Comparison of ENCODE assay signal across 1 cellular context in genomic region chr2:169735623-169736022, GRCh38.
TF ChIP-seq lines count a peak whose summit lies in the region.

No MANE protein-coding gene starts in this region.

TF ChIP-seq in H1, 55 proteins besides CTCF, POLR2A, EP300 and RAD21:
- TF ChIP-seq RFX5 (IDR thresholded peaks at IDR 0.05; ENCODE audit: borderline replicate concordance, low read depth, low read length) (no peak), JUND (IDR thresholded peaks at IDR 0.05; ENCODE audit: low read length) (no peak), GTF2F1 (IDR thresholded peaks at IDR 0.05; ENCODE audit: borderline replicate concordance, low read depth, low read length) (no peak), KDM5A (IDR thresholded peaks at IDR 0.05; ENCODE audit: low read length) (no peak), ZNF274 (IDR thresholded peaks at IDR 0.05; ENCODE audit: borderline replicate concordance, extremely low read depth, low read length) (no peak), HDAC2 (IDR thresholded peaks at IDR 0.05; ENCODE audit: borderline replicate concordance in 1 of 2, low read depth in 2 of 2, low read length in 2 of 2) (no peak), TCF12 (IDR thresholded peaks at IDR 0.05; ENCODE audit: low read depth, low read length) (no peak), CBX8 (IDR thresholded peaks at IDR 0.05; ENCODE audit: borderline replicate concordance, low read depth, low read length) (no peak), NRF1 (IDR thresholded peaks at IDR 0.05; ENCODE audit: low read depth, low read length) (no peak), TBP (IDR thresholded peaks at IDR 0.05; ENCODE audit: low read depth, low read length) (no peak)
- TF ChIP-seq, protein P1, sequence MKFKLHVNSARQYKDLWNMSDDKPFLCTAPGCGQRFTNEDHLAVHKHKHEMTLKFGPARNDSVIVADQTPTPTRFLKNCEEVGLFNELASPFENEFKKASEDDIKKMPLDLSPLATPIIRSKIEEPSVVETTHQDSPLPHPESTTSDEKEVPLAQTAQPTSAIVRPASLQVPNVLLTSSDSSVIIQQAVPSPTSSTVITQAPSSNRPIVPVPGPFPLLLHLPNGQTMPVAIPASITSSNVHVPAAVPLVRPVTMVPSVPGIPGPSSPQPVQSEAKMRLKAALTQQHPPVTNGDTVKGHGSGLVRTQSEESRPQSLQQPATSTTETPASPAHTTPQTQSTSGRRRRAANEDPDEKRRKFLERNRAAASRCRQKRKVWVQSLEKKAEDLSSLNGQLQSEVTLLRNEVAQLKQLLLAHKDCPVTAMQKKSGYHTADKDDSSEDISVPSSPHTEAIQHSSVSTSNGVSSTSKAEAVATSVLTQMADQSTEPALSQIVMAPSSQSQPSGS (IDR thresholded peaks at IDR 0.05; ENCODE audit: low read length), result no peak
